ENCODE assay signal across 9 cellular contexts in the genomic region with DNA sequence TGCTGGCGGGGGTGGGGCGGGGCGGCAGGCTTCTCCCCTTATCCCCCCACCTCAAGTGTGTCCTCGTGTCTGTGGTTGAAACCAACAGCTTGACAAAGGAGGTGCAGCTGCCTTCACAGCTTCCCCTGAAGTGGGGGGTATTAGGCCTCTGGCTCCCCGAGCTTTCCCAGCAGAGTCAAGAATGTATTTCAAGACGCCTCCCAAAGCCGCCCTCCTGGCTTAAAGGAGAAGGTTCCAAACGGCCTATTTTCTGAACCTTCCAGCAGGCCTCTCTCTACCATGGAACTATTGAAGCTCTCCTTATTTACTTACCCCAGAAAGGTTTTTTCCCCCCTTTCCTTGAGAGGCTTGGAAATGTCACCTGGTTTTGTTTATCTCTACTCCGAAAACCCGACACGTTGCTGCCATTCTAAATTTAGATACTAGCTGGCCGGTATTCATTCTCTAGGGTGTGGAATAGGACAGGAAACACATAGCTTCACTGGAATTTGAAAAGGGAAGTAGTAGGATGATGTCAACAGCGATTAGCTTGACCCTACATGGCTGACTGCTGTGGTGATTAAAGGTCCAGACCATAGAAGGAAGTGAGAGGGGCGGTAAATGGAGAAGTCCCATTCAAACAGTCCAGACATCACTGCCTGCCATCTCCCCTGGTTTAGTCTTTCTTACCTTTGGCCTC. TPM values are rescaled to one million over a fixed set of nuclear protein-coding genes. Genes with fewer than 3 reads are reported as not detected.
DNase-seq lines count a peak whose midpoint lies in the region; ATAC-seq, FAIRE-seq and TF ChIP-seq lines count a peak whose summit lies in the region.
"Had no signal": no experiment of that assay in that cellular context is flagged by ENCODE, and none has a peak within 500 bp of the region (broad histone marks: within the 10 kb centered on the region; RNA-seq: fewer than 3 reads in every experiment).

No MANE protein-coding gene starts in this region.

- peak; percentile 73 to 86 for DNase-seq in Caco-2
- DNase-seq in HPDE6-E6E7 (ENCODE audit: extremely low spot score), result peak; percentile 80
- peak; percentile 50 for DNase-seq in epidermal melanocyte (ENCODE audit: insufficient read length, low spot score)
- DNase-seq in mesothelial cell of epicardium (ENCODE audit: low spot score in 2 of 2, unreplicated experiment in 2 of 2), result no peak
- DNase-seq in urothelium cell line (ENCODE audit: low spot score), result peak; percentile 50
- DNase-seq in stimulated activated CD4-positive, alpha-beta T cell treated with anti-CD3 and anti-CD28 coated beads, Interleukin-4, amount 100 ng/mL, for 1 hour, result no peak

- H3K36me3 ChIP-seq in Caco-2 (ENCODE audit: control insufficient read depth, insufficient read depth, low read length), result no peaks in the 10 kb centered on the region

- H3K36me3 Mint-ChIP-seq in Caco-2 (ENCODE audit: insufficient read depth, unreplicated experiment), result peaks cover 27% of the 10 kb centered on the region
- H3K36me3 Mint-ChIP-seq in mesothelial cell of epicardium, result no peaks in the 10 kb centered on the region

- POLR2A ChIA-PET in Caco-2 (lab: Charles Lee), result interaction anchor here (0.5 to 3.4 kb wide), 21 partner anchors 9 to 1237 kb away, joined by 3 to 24 read pairs (median 5); partner anchors contain the start of genes EED and TMEM126B

- H3K4me3 Mint-ChIP-seq in Caco-2 (ENCODE audit: unreplicated experiment) (peak overlapping the region; percentile 95), mesothelial cell of epicardium (peak overlapping the region; percentile 62)

- H3K27me3 Mint-ChIP-seq in Caco-2 (ENCODE audit: insufficient read depth, unreplicated experiment), result no peaks in the 10 kb centered on the region
- no peaks in the 10 kb centered on the region for H3K27me3 Mint-ChIP-seq in mesothelial cell of epicardium (ENCODE audit: low read depth)

- no peaks in the 10 kb centered on the region for H3K9me3 Mint-ChIP-seq in Caco-2 (ENCODE audit: unreplicated experiment)
- no peaks in the 10 kb centered on the region for H3K9me3 Mint-ChIP-seq in mesothelial cell of epicardium

- H3K27ac Mint-ChIP-seq in Caco-2 (ENCODE audit: unreplicated experiment), result peak overlapping the region; percentile 85
- peak overlapping the region; percentile 98 for H3K27ac Mint-ChIP-seq in mesothelial cell of epicardium

- no peak for TF ChIP-seq CTCF in Caco-2 (IDR thresholded peaks at IDR 0.05; ENCODE audit: insufficient read depth in 1 of 2, low read depth in 1 of 2, low read length in 1 of 2, severe bottlenecking in 1 of 2, unreplicated experiment in 1 of 2)
- no peak for TF ChIP-seq CTCF in mesothelial cell of epicardium (IDR thresholded peaks at IDR 0.05; ENCODE audit: unreplicated experiment)

- ATAC-seq in GM19372 (IDR thresholded peaks at IDR 0.05; ENCODE audit: low read depth, unreplicated experiment) (peak; percentile 27), SK-N-SH treated with all-trans-retinoic acid at 6 μM for 48 hours (peak; percentile 75)

- intact Hi-C loops in Caco-2 (cut with micrococcal nuclease; ENCODE audit: unreplicated experiment), result loop anchor here (1.0 to 10.0 kb wide), 6 partner anchors 55 to 745 kb away; partner anchors contain the start of genes EED and HIKESHI

- H3K4me1 ChIP-seq in Caco-2, result peaks cover 22% of the 10 kb centered on the region

- BruUV-seq in Caco-2 (replicated peaks; lab: Mats Ljungman, UMichigan), result TSS peak; percentile 95

- no peaks in the 10 kb centered on the region for H3K9me3 ChIP-seq in Caco-2

- no peaks in the 10 kb centered on the region for H3K27me3 ChIP-seq in Caco-2 (replicated peaks; ENCODE audit: control insufficient read depth, insufficient read depth, low read length)

- peak overlapping the region; percentile 54 for H3K4me3 ChIP-seq in Caco-2 (ENCODE audit: low read depth, low read length)

- no peak for FAIRE-seq in urothelium cell line (lab: Jason Lieb, UNC)
- FAIRE-seq: colon had no signal

- peaks cover 19% of the 10 kb centered on the region for H3K4me1 Mint-ChIP-seq in Caco-2 (ENCODE audit: low read depth, unreplicated experiment)
- peaks cover 35% of the 10 kb centered on the region for H3K4me1 Mint-ChIP-seq in mesothelial cell of epicardium

- CTCF ChIA-PET in Caco-2 (lab: Charles Lee), result interaction anchor here (0.6 to 3.5 kb wide), 15 partner anchors 13 to 215 kb away, joined by 3 to 40 read pairs (median 6); partner anchors contain the start of gene CCDC83

TF ChIP-seq in SK-N-SH treated with all-trans-retinoic acid at 6 μM for 48 hours, 23 proteins besides CTCF, POLR2A, EP300 and RAD21:
- TF ChIP-seq, protein P1, sequence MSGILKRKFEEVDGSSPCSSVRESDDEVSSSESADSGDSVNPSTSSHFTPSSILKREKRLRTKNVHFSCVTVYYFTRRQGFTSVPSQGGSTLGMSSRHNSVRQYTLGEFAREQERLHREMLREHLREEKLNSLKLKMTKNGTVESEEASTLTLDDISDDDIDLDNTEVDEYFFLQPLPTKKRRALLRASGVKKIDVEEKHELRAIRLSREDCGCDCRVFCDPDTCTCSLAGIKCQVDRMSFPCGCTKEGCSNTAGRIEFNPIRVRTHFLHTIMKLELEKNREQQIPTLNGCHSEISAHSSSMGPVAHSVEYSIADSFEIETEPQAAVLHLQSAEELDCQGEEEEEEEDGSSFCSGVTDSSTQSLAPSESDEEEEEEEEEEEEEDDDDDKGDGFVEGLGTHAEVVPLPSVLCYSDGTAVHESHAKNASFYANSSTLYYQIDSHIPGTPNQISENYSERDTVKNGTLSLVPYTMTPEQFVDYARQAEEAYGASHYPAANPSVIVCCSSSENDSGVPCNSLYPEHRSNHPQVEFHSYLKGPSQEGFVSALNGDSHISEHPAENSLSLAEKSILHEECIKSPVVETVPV (CRISPR knock-in tag; IDR thresholded peaks at IDR 0.05), result no peak
- TF ChIP-seq OSR1 (CRISPR knock-in tag; IDR thresholded peaks at IDR 0.05) (no peak), CSDC2 (CRISPR knock-in tag; IDR thresholded peaks at IDR 0.05) (0 out of 2 replicates have a peak, but pooled peaks have one; percentile 21), TOX (CRISPR knock-in tag; IDR thresholded peaks at IDR 0.05; ENCODE audit: borderline replicate concordance) (0 out of 2 replicates have a peak, but pooled peaks have one; percentile 15), ZFP3 (CRISPR knock-in tag; IDR thresholded peaks at IDR 0.05) (no peak), BACH2 (CRISPR knock-in tag; IDR thresholded peaks at IDR 0.05; ENCODE audit: borderline replicate concordance) (no peak), ZFP30 (CRISPR knock-in tag; IDR thresholded peaks at IDR 0.05) (no peak), ZNF8 (CRISPR knock-in tag; IDR thresholded peaks at IDR 0.05) (no peak), TCF4 (CRISPR knock-in tag; IDR thresholded peaks at IDR 0.05; ENCODE audit: borderline replicate concordance) (no peak), ISL1 (CRISPR knock-in tag; IDR thresholded peaks at IDR 0.05) (peak; percentile 20; the same call in 1 of the 2 replicates)
- TF ChIP-seq, protein P2, sequence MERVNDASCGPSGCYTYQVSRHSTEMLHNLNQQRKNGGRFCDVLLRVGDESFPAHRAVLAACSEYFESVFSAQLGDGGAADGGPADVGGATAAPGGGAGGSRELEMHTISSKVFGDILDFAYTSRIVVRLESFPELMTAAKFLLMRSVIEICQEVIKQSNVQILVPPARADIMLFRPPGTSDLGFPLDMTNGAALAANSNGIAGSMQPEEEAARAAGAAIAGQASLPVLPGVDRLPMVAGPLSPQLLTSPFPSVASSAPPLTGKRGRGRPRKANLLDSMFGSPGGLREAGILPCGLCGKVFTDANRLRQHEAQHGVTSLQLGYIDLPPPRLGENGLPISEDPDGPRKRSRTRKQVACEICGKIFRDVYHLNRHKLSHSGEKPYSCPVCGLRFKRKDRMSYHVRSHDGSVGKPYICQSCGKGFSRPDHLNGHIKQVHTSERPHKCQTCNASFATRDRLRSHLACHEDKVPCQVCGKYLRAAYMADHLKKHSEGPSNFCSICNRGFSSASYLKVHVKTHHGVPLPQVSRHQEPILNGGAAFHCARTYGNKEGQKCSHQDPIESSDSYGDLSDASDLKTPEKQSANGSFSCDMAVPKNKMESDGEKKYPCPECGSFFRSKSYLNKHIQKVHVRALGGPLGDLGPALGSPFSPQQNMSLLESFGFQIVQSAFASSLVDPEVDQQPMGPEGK (CRISPR knock-in tag; IDR thresholded peaks at IDR 0.05; ENCODE audit: borderline replicate concordance), result no peak
- TF ChIP-seq, protein P3, sequence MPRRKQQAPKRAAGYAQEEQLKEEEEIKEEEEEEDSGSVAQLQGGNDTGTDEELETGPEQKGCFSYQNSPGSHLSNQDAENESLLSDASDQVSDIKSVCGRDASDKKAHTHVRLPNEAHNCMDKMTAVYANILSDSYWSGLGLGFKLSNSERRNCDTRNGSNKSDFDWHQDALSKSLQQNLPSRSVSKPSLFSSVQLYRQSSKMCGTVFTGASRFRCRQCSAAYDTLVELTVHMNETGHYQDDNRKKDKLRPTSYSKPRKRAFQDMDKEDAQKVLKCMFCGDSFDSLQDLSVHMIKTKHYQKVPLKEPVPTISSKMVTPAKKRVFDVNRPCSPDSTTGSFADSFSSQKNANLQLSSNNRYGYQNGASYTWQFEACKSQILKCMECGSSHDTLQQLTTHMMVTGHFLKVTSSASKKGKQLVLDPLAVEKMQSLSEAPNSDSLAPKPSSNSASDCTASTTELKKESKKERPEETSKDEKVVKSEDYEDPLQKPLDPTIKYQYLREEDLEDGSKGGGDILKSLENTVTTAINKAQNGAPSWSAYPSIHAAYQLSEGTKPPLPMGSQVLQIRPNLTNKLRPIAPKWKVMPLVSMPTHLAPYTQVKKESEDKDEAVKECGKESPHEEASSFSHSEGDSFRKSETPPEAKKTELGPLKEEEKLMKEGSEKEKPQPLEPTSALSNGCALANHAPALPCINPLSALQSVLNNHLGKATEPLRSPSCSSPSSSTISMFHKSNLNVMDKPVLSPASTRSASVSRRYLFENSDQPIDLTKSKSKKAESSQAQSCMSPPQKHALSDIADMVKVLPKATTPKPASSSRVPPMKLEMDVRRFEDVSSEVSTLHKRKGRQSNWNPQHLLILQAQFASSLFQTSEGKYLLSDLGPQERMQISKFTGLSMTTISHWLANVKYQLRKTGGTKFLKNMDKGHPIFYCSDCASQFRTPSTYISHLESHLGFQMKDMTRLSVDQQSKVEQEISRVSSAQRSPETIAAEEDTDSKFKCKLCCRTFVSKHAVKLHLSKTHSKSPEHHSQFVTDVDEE (CRISPR knock-in tag; IDR thresholded peaks at IDR 0.05), result no peak

RNA-seq across cellular contexts. Expression of gene PICALM, which starts 0.7 kb away (rescaled TPM):
- total RNA-seq in Caco-2 (2022) (321 and 331 TPM in 2 replicates), mesothelial cell of epicardium (149 to 154 TPM (median 150 TPM) in 3 replicates)

Comparison
In these comparisons a context has a peak if more than half of its experiments do, and no peak if none do; other contexts are left out.
1. DNase-seq: peak in Caco-2 (2 of 2), HPDE6-E6E7 (single experiment), epidermal melanocyte (single experiment) and urothelium cell line (single experiment); none in mesothelial cell of epicardium (0 of 2) and stimulated activated CD4-positive, alpha-beta T cell treated with anti-CD3 and anti-CD28 coated beads, Interleukin-4, amount 100 ng/mL, for 1 hour (single experiment).